Comparison of ENCODE assay signal across 17 cellular contexts in the genomic region with DNA sequence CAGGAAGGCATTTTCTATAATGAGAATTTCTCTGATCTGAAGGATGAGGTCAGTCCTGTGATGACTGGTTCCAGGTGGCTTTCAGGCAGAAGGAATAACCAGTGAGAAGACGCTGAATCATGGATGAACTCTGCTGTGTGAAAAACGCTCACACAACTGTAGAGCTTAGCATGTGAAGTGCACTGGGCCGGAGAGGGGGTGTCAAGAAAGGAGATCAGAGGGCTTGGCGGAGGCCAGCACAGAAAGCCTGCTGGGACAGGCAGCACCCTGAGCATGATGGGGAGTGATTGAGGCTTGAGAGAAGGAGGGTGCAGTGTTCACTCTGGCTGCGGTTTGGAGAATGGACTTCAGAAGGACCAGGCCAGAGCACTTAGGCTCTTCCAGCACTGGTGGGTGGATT.
"Had no signal": no experiment of that assay in that cellular context is flagged by ENCODE, and none has a peak within 500 bp of the region (broad histone marks: within the 10 kb centered on the region; RNA-seq: fewer than 3 reads in every experiment).

No MANE protein-coding gene starts in this region.

- H3K27ac ChIP-seq: adrenal gland, body of pancreas, heart right ventricle, pancreas, tibial artery, vagina had no signal

- H3K27me3 Mint-ChIP-seq: activated CD4-positive, alpha-beta T cell treated with anti-CD3 and anti-CD28 coated beads, Interleukin-2, amount 10 ng/mL, durations not matched to agents 7 days and 5 days; activated naive CD4-positive, alpha-beta T cell treated with anti-CD3 and anti-CD28 coated beads, Interleukin-2, amount 10 ng/mL, durations not matched to agents 7 days and 5 days; dendritic cell treated with granulocyte-macrophage colony-stimulating factor and Interleukin-4, amounts not matched to agents 40 ng/mL and 50 ng/mL, for 4 days; effector memory CD8-positive, alpha-beta T cell had no signal

- H3K4me1 ChIP-seq: adrenal gland, body of pancreas, pancreas, vagina had no signal

- H3K4me1 Mint-ChIP-seq: activated CD4-positive, alpha-beta T cell treated with anti-CD3 and anti-CD28 coated beads, Interleukin-2, amount 10 ng/mL, durations not matched to agents 7 days and 5 days; activated naive CD4-positive, alpha-beta T cell treated with anti-CD3 and anti-CD28 coated beads, Interleukin-2, amount 10 ng/mL, durations not matched to agents 7 days and 5 days had no signal

- H3K9me3 ChIP-seq: adrenal gland, body of pancreas, heart right ventricle, pancreas, tibial artery, vagina had no signal

- H3K9me3 Mint-ChIP-seq: activated CD4-positive, alpha-beta T cell treated with anti-CD3 and anti-CD28 coated beads, Interleukin-2, amount 10 ng/mL, durations not matched to agents 7 days and 5 days; activated naive CD4-positive, alpha-beta T cell treated with anti-CD3 and anti-CD28 coated beads, Interleukin-2, amount 10 ng/mL, durations not matched to agents 7 days and 5 days; activated T-helper 2 cell treated with anti-CD3 and anti-CD28 coated beads, Interferon-gamma antibody, Interleukin-2, Interleukin-4, amounts not matched to agents 10 μg/mL and 5 μg/mL and 100 μg/mL, durations not matched to agents 14 hours and 24 hours and 36 hours; dendritic cell treated with granulocyte-macrophage colony-stimulating factor and Interleukin-4, amounts not matched to agents 40 ng/mL and 50 ng/mL, for 4 days; effector memory CD8-positive, alpha-beta T cell had no signal

- H3K27me3 ChIP-seq: adrenal gland, body of pancreas, heart right ventricle, pancreas, tibial artery, vagina had no signal

- H3K36me3 Mint-ChIP-seq: activated naive CD4-positive, alpha-beta T cell treated with anti-CD3 and anti-CD28 coated beads, Interleukin-2, amount 10 ng/mL, durations not matched to agents 7 days and 5 days had no signal

- DNase-seq: activated CD4-positive, alpha-beta T cell treated with anti-CD3 and anti-CD28 coated beads, Interleukin-2, amount 10 ng/mL, durations not matched to agents 7 days and 5 days; activated CD4-positive, CD25-positive, alpha-beta regulatory T cell; activated naive CD4-positive, alpha-beta T cell treated with anti-CD3 and anti-CD28 coated beads, Interleukin-2, amount 10 ng/mL, durations not matched to agents 7 days and 5 days; activated T-cell treated with anti-CD3 and anti-CD28 coated beads for 4 hours; adrenal gland; body of pancreas; effector memory CD8-positive, alpha-beta T cell; heart right ventricle; islet precursor cell; left ventricle myocardium superior; mesendoderm; pancreas; T-helper 17 cell; tibial artery had no signal

- H3K27ac Mint-ChIP-seq: activated CD4-positive, alpha-beta T cell treated with anti-CD3 and anti-CD28 coated beads, Interleukin-2, amount 10 ng/mL, durations not matched to agents 7 days and 5 days; activated naive CD4-positive, alpha-beta T cell treated with anti-CD3 and anti-CD28 coated beads, Interleukin-2, amount 10 ng/mL, durations not matched to agents 7 days and 5 days; activated T-helper 2 cell treated with anti-CD3 and anti-CD28 coated beads, Interferon-gamma antibody, Interleukin-2, Interleukin-4, amounts not matched to agents 10 μg/mL and 5 μg/mL and 100 μg/mL, durations not matched to agents 14 hours and 24 hours and 36 hours; dendritic cell treated with granulocyte-macrophage colony-stimulating factor and Interleukin-4, amounts not matched to agents 40 ng/mL and 50 ng/mL, for 4 days; effector memory CD8-positive, alpha-beta T cell; T-helper 17 cell had no signal

- ATAC-seq: body of pancreas; effector memory CD8-positive, alpha-beta T cell; heart right ventricle; left ventricle myocardium superior; pancreas; T-helper 17 cell had no signal

- H3K36me3 ChIP-seq: adrenal gland, heart right ventricle, pancreas, tibial artery, vagina had no signal

- H3K4me3 Mint-ChIP-seq: activated CD4-positive, alpha-beta T cell treated with anti-CD3 and anti-CD28 coated beads, Interleukin-2, amount 10 ng/mL, durations not matched to agents 7 days and 5 days; activated naive CD4-positive, alpha-beta T cell treated with anti-CD3 and anti-CD28 coated beads, Interleukin-2, amount 10 ng/mL, durations not matched to agents 7 days and 5 days; dendritic cell treated with granulocyte-macrophage colony-stimulating factor and Interleukin-4, amounts not matched to agents 40 ng/mL and 50 ng/mL, for 4 days; effector memory CD8-positive, alpha-beta T cell; T-helper 17 cell had no signal

- H3K4me3 ChIP-seq: adrenal gland, body of pancreas, heart right ventricle, pancreas, tibial artery, vagina had no signal
